In genomic region chr2:19456695-19457094, GRCh38 we compare ENCODE assay signal across 8 cellular contexts.
"Had no signal": no experiment of that assay in that cellular context is flagged by ENCODE, and none has a peak within 500 bp of the region (broad histone marks: within the 10 kb centered on the region; RNA-seq: fewer than 3 reads in every experiment).

No MANE protein-coding gene starts in this region.

- H3K9ac ChIP-seq: GM23248 had no signal

- ATAC-seq: HepG2 had no signal

- H3K4me3 ChIP-seq: GM23248 had no signal

- H2AFZ ChIP-seq: GM23248 had no signal

- DNase-seq: GM23248, GOT3, H9, HCEC 1CT, KBM-7 had no signal

- H3K27ac ChIP-seq: GM23248, HL-60 had no signal

- FAIRE-seq: H54, HepG2 had no signal
